Comparison of ENCODE assay signal across 9 cellular contexts in genomic region chr17:2398188-2398587, GRCh38. TPM values are rescaled to one million over a fixed set of nuclear protein-coding genes. Genes with fewer than 3 reads are reported as not detected.
DNase-seq lines count a peak whose midpoint lies in the region; ATAC-seq and TF ChIP-seq lines count a peak whose summit lies in the region.
"Had no signal": no experiment of that assay in that cellular context is flagged by ENCODE, and none has a peak within 500 bp of the region (broad histone marks: within the 10 kb centered on the region; RNA-seq: fewer than 3 reads in every experiment).

No MANE protein-coding gene starts in this region.

- H3K9me3 ChIP-seq in mammary epithelial cell (replicated peaks; ENCODE audit: insufficient read depth, low read length) (no peaks in the 10 kb centered on the region), mesodermal cell (ENCODE audit: control insufficient read depth, low read length) (no peaks in the 10 kb centered on the region)

- no peak for DNase-seq in activated naive CD4-positive, alpha-beta T cell treated with anti-CD3 and anti-CD28 coated beads, Interleukin-2, amount 10 ng/mL, durations not matched to agents 7 days and 5 days
- no peak for DNase-seq in activated naive CD4-positive, alpha-beta T cell (lab: John Stamatoyannopoulos, UW)
- DNase-seq in mammary epithelial cell (no peak), type B pancreatic cell (ENCODE audit: extremely low spot score, unreplicated experiment) (no peak), iPS-NIHi7 (ENCODE audit: extremely low spot score) (no peak), NCI-H187 (lab: John Stamatoyannopoulos, UW) (no peak)
- DNase-seq: SIG-M5 had no signal

- ATAC-seq in GM18858 (IDR thresholded peaks at IDR 0.05; ENCODE audit: unreplicated experiment), result no peak

- no peaks in the 10 kb centered on the region for H3K27me3 ChIP-seq in mammary epithelial cell (ENCODE audit: insufficient read depth, low read length)

- peaks cover 6% of the 10 kb centered on the region for H3K27me3 Mint-ChIP-seq in activated naive CD4-positive, alpha-beta T cell treated with anti-CD3 and anti-CD28 coated beads, Interleukin-2, amount 10 ng/mL, durations not matched to agents 7 days and 5 days
- H3K27me3 Mint-ChIP-seq in type B pancreatic cell, result no peaks in the 10 kb centered on the region

- H3K27ac Mint-ChIP-seq in activated naive CD4-positive, alpha-beta T cell treated with anti-CD3 and anti-CD28 coated beads, Interleukin-2, amount 10 ng/mL, durations not matched to agents 7 days and 5 days, result peak overlapping the region; percentile 88
- H3K27ac Mint-ChIP-seq in type B pancreatic cell, result peak overlapping the region; percentile 100

- no peaks in the 10 kb centered on the region for H3K36me3 ChIP-seq in mammary epithelial cell (ENCODE audit: insufficient read depth, low read length)
- H3K36me3 ChIP-seq in mesodermal cell (ENCODE audit: control insufficient read depth, insufficient read depth, low read length), result no peaks in the 10 kb centered on the region

- WGBS in mammary epithelial cell (ENCODE audit: low coverage, missing lambda C conversion rate), result 91% methylated on average over 9 of the region's 10 CpGs
- WGBS in mesodermal cell (ENCODE audit: insufficient coverage in 2 of 2), 2 experiments, result 82 to 87% methylated on average over 8 to 9 of the region's 10 CpGs

- CTCF ChIA-PET in activated naive CD4-positive, alpha-beta T cell treated with anti-CD3 and anti-CD28 coated beads, Interleukin-2, amount 10 ng/mL, durations not matched to agents 7 days and 5 days (lab: Charles Lee), result interaction anchor here (1.1 to 1.7 kb wide), 2 partner anchors 16 to 18 kb away, joined by 3 to 14 read pairs; no protein-coding TSS in a partner anchor
- CTCF ChIA-PET in mammary epithelial cell (lab: Charles Lee; ENCODE audit: low non-redundant PET), result no interaction called here

- no peaks in the 10 kb centered on the region for H3K9me3 Mint-ChIP-seq in activated naive CD4-positive, alpha-beta T cell treated with anti-CD3 and anti-CD28 coated beads, Interleukin-2, amount 10 ng/mL, durations not matched to agents 7 days and 5 days
- H3K9me3 Mint-ChIP-seq in type B pancreatic cell, result no peaks in the 10 kb centered on the region

- in situ Hi-C loops in mammary epithelial cell (cut with MboI; ENCODE audit: low sequenced_read_pairs in 2 of 2), result no loop called here

- peaks cover 64% of the 10 kb centered on the region for H3K4me1 Mint-ChIP-seq in activated naive CD4-positive, alpha-beta T cell treated with anti-CD3 and anti-CD28 coated beads, Interleukin-2, amount 10 ng/mL, durations not matched to agents 7 days and 5 days
- peaks cover 31% of the 10 kb centered on the region for H3K4me1 Mint-ChIP-seq in type B pancreatic cell (ENCODE audit: unreplicated experiment)

- no peak overlapping the region for H3K4me3 ChIP-seq in mammary epithelial cell (replicated peaks in 1 of 3; ENCODE audit: insufficient read depth in 1 of 3, low read depth in 2 of 3, low read length in 3 of 3)
- H3K4me3 ChIP-seq in mesodermal cell (ENCODE audit: extremely low read depth, insufficient read depth, low read length, poor library complexity, severe bottlenecking), result no peak overlapping the region

- no peak overlapping the region for H3K9ac ChIP-seq in mammary epithelial cell (ENCODE audit: insufficient read depth, low read length)

- peaks cover 5% of the 10 kb centered on the region for H3K36me3 Mint-ChIP-seq in activated naive CD4-positive, alpha-beta T cell treated with anti-CD3 and anti-CD28 coated beads, Interleukin-2, amount 10 ng/mL, durations not matched to agents 7 days and 5 days
- H3K36me3 Mint-ChIP-seq in type B pancreatic cell, result no peaks in the 10 kb centered on the region

- no peaks in the 10 kb centered on the region for H4K20me1 ChIP-seq in mammary epithelial cell (ENCODE audit: insufficient read depth, low read length)

- H3K4me1 ChIP-seq in mammary epithelial cell (ENCODE audit: insufficient read depth, low read length), result peaks cover 55% of the 10 kb centered on the region
- peaks cover 46% of the 10 kb centered on the region for H3K4me1 ChIP-seq in mesodermal cell (ENCODE audit: control insufficient read depth, insufficient read depth, low read length, poor library complexity, severe bottlenecking)

- BruUV-seq in mammary epithelial cell (replicated peaks; lab: Mats Ljungman, UMichigan), result no TSS peak

- TF ChIP-seq CTCF in mammary epithelial cell (conservative IDR thresholded peaks at IDR 0.05 in 1 of 2, IDR thresholded peaks at IDR 0.05 in 1 of 2; ENCODE audit: extremely low read depth in 1 of 2, insufficient read depth in 1 of 2, low read depth in 1 of 2, low read length in 2 of 2) (no peak), type B pancreatic cell (conservative IDR thresholded peaks at IDR 0.05) (no peak)

- peak overlapping the region; percentile 71 for H3K4me2 ChIP-seq in mammary epithelial cell (ENCODE audit: insufficient read depth, low read depth, low read length)

- dilution Hi-C loops in mammary epithelial cell (cut with HindIII; ENCODE audit: low sequenced_read_pairs), result no loop called here

- H3K4me3 Mint-ChIP-seq in activated naive CD4-positive, alpha-beta T cell treated with anti-CD3 and anti-CD28 coated beads, Interleukin-2, amount 10 ng/mL, durations not matched to agents 7 days and 5 days, result peak overlapping the region; percentile 98
- peak overlapping the region; percentile 99 for H3K4me3 Mint-ChIP-seq in type B pancreatic cell

- H2AFZ ChIP-seq in mammary epithelial cell (ENCODE audit: low read depth, low read length), result no peak overlapping the region

- H3K27ac ChIP-seq in mammary epithelial cell (ENCODE audit: insufficient read depth, low read depth, low read length) (peak overlapping the region; percentile 32), mesodermal cell (ENCODE audit: low read depth, low read length, severe bottlenecking) (peak overlapping the region; percentile 99)

- intact Hi-C loops in mammary epithelial cell (cut with micrococcal nuclease), result no loop called here

- peaks cover 58% of the 10 kb centered on the region for H3K79me2 ChIP-seq in mammary epithelial cell (ENCODE audit: insufficient read depth, low read length)

RNA-seq across cellular contexts. Expression of gene MNT, which starts 2.7 kb away (rescaled TPM):
- total RNA-seq in mammary epithelial cell (10 to 100 TPM in 1 of 2 donors, 1 to 10 TPM in 1; 5.5 to 32.3 TPM), type B pancreatic cell (ENCODE audit: low replicate concordance) (26.9 and 32.9 TPM in 2 replicates)
- polyA plus RNA-seq in mammary epithelial cell, result 4.1 TPM
- 7.8 TPM for polyA minus RNA-seq in mammary epithelial cell
- polyA plus RNA-seq in mesodermal cell (2013, experiment 1 of 2), result 15.3 TPM
- polyA plus RNA-seq in mesodermal cell (2013, experiment 2 of 2), result 12.7 TPM
